In genomic region chr6:20367716-20368485, GRCh38 we compare ENCODE assay signal across 10 cellular contexts. TPM values are rescaled to one million over a fixed set of nuclear protein-coding genes. Genes with fewer than 3 reads are reported as not detected.
A peak's percentile ranks its signal among the peaks of the same experiment; 100 is the strongest.
DNase-seq lines count a peak whose midpoint lies in the region; ATAC-seq and TF ChIP-seq lines count a peak whose summit lies in the region.
"Had no signal": no experiment of that assay in that cellular context is flagged by ENCODE, and none has a peak within 500 bp of the region (broad histone marks: within the 10 kb centered on the region; RNA-seq: fewer than 3 reads in every experiment).

No MANE protein-coding gene starts in this region.

- peaks cover 19% of the 10 kb centered on the region for H3K36me3 Mint-ChIP-seq in activated CD8-positive, alpha-beta memory T cell treated with anti-CD3 and anti-CD28 coated beads, Interleukin-2, amount 10 ng/mL, durations not matched to agents 7 days and 5 days
- peaks cover 31% of the 10 kb centered on the region for H3K36me3 Mint-ChIP-seq in activated CD4-positive, alpha-beta T cell treated with anti-CD3 and anti-CD28 coated beads, Interleukin-2, amount 10 ng/mL, durations not matched to agents 7 days and 5 days (ENCODE audit: low read depth)
- no peaks in the 10 kb centered on the region for H3K36me3 Mint-ChIP-seq in endodermal cell (ENCODE audit: low read depth)

- no peaks in the 10 kb centered on the region for H3K27me3 Mint-ChIP-seq in activated CD8-positive, alpha-beta memory T cell treated with anti-CD3 and anti-CD28 coated beads, Interleukin-2, amount 10 ng/mL, durations not matched to agents 7 days and 5 days
- H3K27me3 Mint-ChIP-seq in activated CD4-positive, alpha-beta T cell treated with anti-CD3 and anti-CD28 coated beads, Interleukin-2, amount 10 ng/mL, durations not matched to agents 7 days and 5 days: no peaks in the 10 kb centered on the region
- peaks cover 8% of the 10 kb centered on the region for H3K27me3 Mint-ChIP-seq in endodermal cell (ENCODE audit: insufficient read depth)

- H3K27ac ChIP-seq in endodermal cell (ENCODE audit: low read depth, low read length) (no peak overlapping the region), skin epidermis (peak overlapping the region in 16 of 21 experiments; percentile 22 to 85 (median 68))

- ATAC-seq in activated CD8-positive, alpha-beta memory T cell treated with anti-CD3 and anti-CD28 coated beads, Interleukin-2, amount 10 ng/mL, durations not matched to agents 7 days and 5 days: no peak
- ATAC-seq in HG03571 (IDR thresholded peaks at IDR 0.05; ENCODE audit: unreplicated experiment) (no peak), GM18519 (IDR thresholded peaks at IDR 0.05; ENCODE audit: low FRiP score, unreplicated experiment) (no peak)

- POLR2A ChIA-PET in activated CD4-positive, alpha-beta T cell treated with anti-CD3 and anti-CD28 coated beads, Interleukin-2, amount 10 ng/mL, durations not matched to agents 7 days and 5 days (lab: Charles Lee): interaction anchor here (0.6 to 1.4 kb wide), 2 partner anchors 11 to 48 kb away, joined by 3 to 7 read pairs; no protein-coding TSS in a partner anchor

- H3K27me3 ChIP-seq in endodermal cell (ENCODE audit: control insufficient read depth, insufficient read depth, low read length, poor library complexity, severe bottlenecking): no peaks in the 10 kb centered on the region

- H3K4me3 Mint-ChIP-seq in activated CD8-positive, alpha-beta memory T cell treated with anti-CD3 and anti-CD28 coated beads, Interleukin-2, amount 10 ng/mL, durations not matched to agents 7 days and 5 days: no peak overlapping the region
- H3K4me3 Mint-ChIP-seq in activated CD4-positive, alpha-beta T cell treated with anti-CD3 and anti-CD28 coated beads, Interleukin-2, amount 10 ng/mL, durations not matched to agents 7 days and 5 days: peak overlapping the region; percentile 10
- H3K4me3 Mint-ChIP-seq in endodermal cell: no peak overlapping the region

- peaks cover 50% of the 10 kb centered on the region for H3K4me1 Mint-ChIP-seq in activated CD8-positive, alpha-beta memory T cell treated with anti-CD3 and anti-CD28 coated beads, Interleukin-2, amount 10 ng/mL, durations not matched to agents 7 days and 5 days
- peaks cover 60% of the 10 kb centered on the region for H3K4me1 Mint-ChIP-seq in activated CD4-positive, alpha-beta T cell treated with anti-CD3 and anti-CD28 coated beads, Interleukin-2, amount 10 ng/mL, durations not matched to agents 7 days and 5 days
- peaks cover 29% of the 10 kb centered on the region for H3K4me1 Mint-ChIP-seq in endodermal cell

- H3K36me3 ChIP-seq in endodermal cell (ENCODE audit: control insufficient read depth, insufficient read depth, low read length): no peaks in the 10 kb centered on the region

- peaks cover 9% of the 10 kb centered on the region for H3K4me1 ChIP-seq in endodermal cell (ENCODE audit: control insufficient read depth, insufficient read depth, low read length)

- TF ChIP-seq CTCF in endodermal cell (conservative IDR thresholded peaks at IDR 0.05): no peak

- peaks cover 6% of the 10 kb centered on the region for H3K9me3 Mint-ChIP-seq in activated CD8-positive, alpha-beta memory T cell treated with anti-CD3 and anti-CD28 coated beads, Interleukin-2, amount 10 ng/mL, durations not matched to agents 7 days and 5 days (ENCODE audit: low read depth)
- H3K9me3 Mint-ChIP-seq in activated CD4-positive, alpha-beta T cell treated with anti-CD3 and anti-CD28 coated beads, Interleukin-2, amount 10 ng/mL, durations not matched to agents 7 days and 5 days: peaks cover 15% of the 10 kb centered on the region
- no peaks in the 10 kb centered on the region for H3K9me3 Mint-ChIP-seq in endodermal cell

- H3K9ac ChIP-seq in endodermal cell (ENCODE audit: extremely low read depth, low read length, poor library complexity, severe bottlenecking): no peak overlapping the region

- no peak for DNase-seq in activated CD8-positive, alpha-beta memory T cell treated with anti-CD3 and anti-CD28 coated beads, Interleukin-2, amount 10 ng/mL, durations not matched to agents 7 days and 5 days
- DNase-seq in activated CD8-positive, alpha-beta memory T cell treated with anti-CD3 and anti-CD28 coated beads, Interleukin-2, amount 50 U/mL, for 48 hours: no peak
- no peak for DNase-seq in activated CD4-positive, alpha-beta T cell treated with anti-CD3 and anti-CD28 coated beads, Interleukin-2, amount 10 ng/mL, durations not matched to agents 7 days and 5 days
- no peak for DNase-seq in endodermal cell
- DNase-seq in mesenteric fat pad (ENCODE audit: low spot score): no peak
- DNase-seq: islet precursor cell, NCI-H1436 treated with DMSO at 0.1 percent for 48 hours had no signal

- peak overlapping the region; percentile 95 for H3K27ac Mint-ChIP-seq in activated CD8-positive, alpha-beta memory T cell treated with anti-CD3 and anti-CD28 coated beads, Interleukin-2, amount 10 ng/mL, durations not matched to agents 7 days and 5 days
- H3K27ac Mint-ChIP-seq in activated CD4-positive, alpha-beta T cell treated with anti-CD3 and anti-CD28 coated beads, Interleukin-2, amount 10 ng/mL, durations not matched to agents 7 days and 5 days: peak overlapping the region; percentile 99
- H3K27ac Mint-ChIP-seq in endodermal cell: peak overlapping the region; percentile 23

- 83% methylated on average over 1 of the region's 2 CpGs; no CpG with 5 or more reads in 1 of the 2 experiments for WGBS in endodermal cell (ENCODE audit: insufficient coverage in 1 of 2, insufficient read length in 1 of 2), 2 experiments

- CTCF ChIA-PET in activated CD8-positive, alpha-beta memory T cell treated with anti-CD3 and anti-CD28 coated beads, Interleukin-2, amount 10 ng/mL, durations not matched to agents 7 days and 5 days (lab: Charles Lee): interaction anchor here (1.0 to 3.5 kb wide), 3 partner anchors 19 to 48 kb away, joined by 3 to 10 read pairs (median 3); no protein-coding TSS in a partner anchor
- CTCF ChIA-PET in activated CD4-positive, alpha-beta T cell treated with anti-CD3 and anti-CD28 coated beads, Interleukin-2, amount 10 ng/mL, durations not matched to agents 7 days and 5 days (lab: Charles Lee): interaction anchor here (0.7 to 4.5 kb wide), 7 partner anchors 11 to 183 kb away, joined by 3 to 15 read pairs (median 4); no protein-coding TSS in a partner anchor

- no peak overlapping the region for H3K4me3 ChIP-seq in endodermal cell (ENCODE audit: low read length)
- no peak overlapping the region for H3K4me3 ChIP-seq in skin epidermis

- no peaks in the 10 kb centered on the region for H3K9me3 ChIP-seq in endodermal cell (ENCODE audit: control insufficient read depth, low read length)

RNA-seq across cellular contexts. Expression of gene E2F3, which starts 33.8 kb away (rescaled TPM):
- 10 to 100 TPM; 29.0 to 31.1 TPM for total RNA-seq in activated CD8-positive, alpha-beta memory T cell treated with anti-CD3 and anti-CD28 coated beads, Interleukin-2, amount 10 ng/mL, durations not matched to agents 7 days and 5 days
- total RNA-seq in activated CD4-positive, alpha-beta T cell treated with anti-CD3 and anti-CD28 coated beads, Interleukin-2, amount 10 ng/mL, durations not matched to agents 7 days and 5 days: 10 to 100 TPM; 30.9 to 33.9 TPM
- total RNA-seq in endodermal cell (10 to 100 TPM; 38.2 TPM), mesenteric fat pad (15.6 TPM)
- 26.8 TPM for polyA plus RNA-seq in endodermal cell (2013, experiment 1 of 2)
- 26.3 TPM for polyA plus RNA-seq in endodermal cell (2013, experiment 2 of 2)

Comparison
In these comparisons a context has a peak if more than half of its experiments do, and no peak if none do; other contexts are left out.
1. H3K27ac Mint-ChIP-seq: peak in every context shown above with its lines; median percentile 99 in activated CD4-positive, alpha-beta T cell treated with anti-CD3 and anti-CD28 coated beads, Interleukin-2, amount 10 ng/mL, durations not matched to agents 7 days and 5 days; 95 in activated CD8-positive, alpha-beta memory T cell treated with anti-CD3 and anti-CD28 coated beads, Interleukin-2, amount 10 ng/mL, durations not matched to agents 7 days and 5 days; 23 in endodermal cell.